In genomic region chr5:71677977-71678376, GRCh38 we compare ENCODE assay signal across 2 cellular contexts.
TF ChIP-seq lines count a peak whose summit lies in the region.

No MANE protein-coding gene starts in this region.

TF ChIP-seq in HepG2, 621 proteins besides CTCF, POLR2A, EP300 and RAD21:
- TF ChIP-seq MAFF (IDR thresholded peaks at IDR 0.05; ENCODE audit: low read depth, low read length) (peak; percentile 35; the same call in 1 of the 2 replicates), MAFK (conservative IDR thresholded peaks at IDR 0.05 in 1 of 2, IDR thresholded peaks at IDR 0.05 in 1 of 2; ENCODE audit: low read length in 2 of 2) (peak; percentile 44 to 51; a peak in 2 of 4 replicates), SALL2 (CRISPR knock-in tag; IDR thresholded peaks at IDR 0.05) (no peak)

TF ChIP-seq in K562, 482 proteins besides CTCF, POLR2A, EP300 and RAD21:
- no peak for TF ChIP-seq CBX2 (IDR thresholded peaks at IDR 0.05; ENCODE audit: insufficient read depth, low read length, poor library complexity, severe bottlenecking)
- TF ChIP-seq ZNF316 (IDR thresholded peaks at IDR 0.05) = peak; percentile 51
- TF ChIP-seq SMARCA5 (IDR thresholded peaks at IDR 0.05) = no peak
